In the genomic region with DNA sequence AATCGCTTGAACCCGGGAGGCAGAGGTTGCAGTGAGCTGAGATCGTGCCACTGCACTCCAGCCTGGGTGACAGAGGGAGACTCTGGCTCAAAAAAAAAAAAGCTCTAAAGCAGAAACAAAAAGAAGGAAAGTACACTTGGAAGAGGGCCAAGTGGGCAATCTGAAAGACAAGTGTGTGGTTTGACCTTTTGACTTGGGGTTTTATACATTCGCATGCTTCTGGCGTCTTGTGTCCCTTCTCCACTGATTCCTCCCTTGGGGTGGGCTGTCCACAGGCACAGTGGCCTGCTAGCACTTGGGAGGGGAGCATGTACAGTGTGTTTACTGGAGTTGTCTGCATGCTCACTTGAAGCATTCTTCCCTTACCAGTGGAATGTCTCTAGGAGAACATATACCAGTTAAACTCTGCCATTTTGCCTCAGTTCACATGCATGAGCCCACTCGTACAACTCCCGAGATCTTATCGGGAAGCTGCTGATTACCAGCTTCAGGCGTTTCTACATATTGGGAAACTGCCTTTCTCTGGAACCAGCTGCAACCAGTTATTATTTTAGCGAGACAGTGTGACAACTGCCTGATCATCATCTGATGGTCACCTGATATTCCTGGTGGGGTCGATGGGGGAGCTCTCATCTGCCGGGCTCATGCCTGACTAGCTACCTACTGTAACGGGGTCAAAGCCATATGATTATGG, we compare ENCODE assay signal across 1 cellular context.
TF ChIP-seq lines count a peak whose summit lies in the region.

No MANE protein-coding gene starts in this region.

TF ChIP-seq in K562, 482 proteins besides CTCF, POLR2A, EP300 and RAD21 (continues in another document):
- TF ChIP-seq, protein P1, sequence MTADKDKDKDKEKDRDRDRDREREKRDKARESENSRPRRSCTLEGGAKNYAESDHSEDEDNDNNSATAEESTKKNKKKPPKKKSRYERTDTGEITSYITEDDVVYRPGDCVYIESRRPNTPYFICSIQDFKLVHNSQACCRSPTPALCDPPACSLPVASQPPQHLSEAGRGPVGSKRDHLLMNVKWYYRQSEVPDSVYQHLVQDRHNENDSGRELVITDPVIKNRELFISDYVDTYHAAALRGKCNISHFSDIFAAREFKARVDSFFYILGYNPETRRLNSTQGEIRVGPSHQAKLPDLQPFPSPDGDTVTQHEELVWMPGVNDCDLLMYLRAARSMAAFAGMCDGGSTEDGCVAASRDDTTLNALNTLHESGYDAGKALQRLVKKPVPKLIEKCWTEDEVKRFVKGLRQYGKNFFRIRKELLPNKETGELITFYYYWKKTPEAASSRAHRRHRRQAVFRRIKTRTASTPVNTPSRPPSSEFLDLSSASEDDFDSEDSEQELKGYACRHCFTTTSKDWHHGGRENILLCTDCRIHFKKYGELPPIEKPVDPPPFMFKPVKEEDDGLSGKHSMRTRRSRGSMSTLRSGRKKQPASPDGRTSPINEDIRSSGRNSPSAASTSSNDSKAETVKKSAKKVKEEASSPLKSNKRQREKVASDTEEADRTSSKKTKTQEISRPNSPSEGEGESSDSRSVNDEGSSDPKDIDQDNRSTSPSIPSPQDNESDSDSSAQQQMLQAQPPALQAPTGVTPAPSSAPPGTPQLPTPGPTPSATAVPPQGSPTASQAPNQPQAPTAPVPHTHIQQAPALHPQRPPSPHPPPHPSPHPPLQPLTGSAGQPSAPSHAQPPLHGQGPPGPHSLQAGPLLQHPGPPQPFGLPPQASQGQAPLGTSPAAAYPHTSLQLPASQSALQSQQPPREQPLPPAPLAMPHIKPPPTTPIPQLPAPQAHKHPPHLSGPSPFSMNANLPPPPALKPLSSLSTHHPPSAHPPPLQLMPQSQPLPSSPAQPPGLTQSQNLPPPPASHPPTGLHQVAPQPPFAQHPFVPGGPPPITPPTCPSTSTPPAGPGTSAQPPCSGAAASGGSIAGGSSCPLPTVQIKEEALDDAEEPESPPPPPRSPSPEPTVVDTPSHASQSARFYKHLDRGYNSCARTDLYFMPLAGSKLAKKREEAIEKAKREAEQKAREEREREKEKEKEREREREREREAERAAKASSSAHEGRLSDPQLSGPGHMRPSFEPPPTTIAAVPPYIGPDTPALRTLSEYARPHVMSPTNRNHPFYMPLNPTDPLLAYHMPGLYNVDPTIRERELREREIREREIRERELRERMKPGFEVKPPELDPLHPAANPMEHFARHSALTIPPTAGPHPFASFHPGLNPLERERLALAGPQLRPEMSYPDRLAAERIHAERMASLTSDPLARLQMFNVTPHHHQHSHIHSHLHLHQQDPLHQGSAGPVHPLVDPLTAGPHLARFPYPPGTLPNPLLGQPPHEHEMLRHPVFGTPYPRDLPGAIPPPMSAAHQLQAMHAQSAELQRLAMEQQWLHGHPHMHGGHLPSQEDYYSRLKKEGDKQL (CRISPR knock-in tag; IDR thresholded peaks at IDR 0.05; ENCODE audit: borderline replicate concordance) = no peak
- TF ChIP-seq, protein P2, sequence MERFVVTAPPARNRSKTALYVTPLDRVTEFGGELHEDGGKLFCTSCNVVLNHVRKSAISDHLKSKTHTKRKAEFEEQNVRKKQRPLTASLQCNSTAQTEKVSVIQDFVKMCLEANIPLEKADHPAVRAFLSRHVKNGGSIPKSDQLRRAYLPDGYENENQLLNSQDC (CRISPR knock-in tag; IDR thresholded peaks at IDR 0.05) = no peak
- TF ChIP-seq NBN (IDR thresholded peaks at IDR 0.05; ENCODE audit: low read depth) = no peak
- TF ChIP-seq MTA2 (IDR thresholded peaks at IDR 0.05; ENCODE audit: low read depth) = no peak
- TF ChIP-seq SNIP1 (IDR thresholded peaks at IDR 0.05; ENCODE audit: low read depth) = no peak
- TF ChIP-seq, protein P3, sequence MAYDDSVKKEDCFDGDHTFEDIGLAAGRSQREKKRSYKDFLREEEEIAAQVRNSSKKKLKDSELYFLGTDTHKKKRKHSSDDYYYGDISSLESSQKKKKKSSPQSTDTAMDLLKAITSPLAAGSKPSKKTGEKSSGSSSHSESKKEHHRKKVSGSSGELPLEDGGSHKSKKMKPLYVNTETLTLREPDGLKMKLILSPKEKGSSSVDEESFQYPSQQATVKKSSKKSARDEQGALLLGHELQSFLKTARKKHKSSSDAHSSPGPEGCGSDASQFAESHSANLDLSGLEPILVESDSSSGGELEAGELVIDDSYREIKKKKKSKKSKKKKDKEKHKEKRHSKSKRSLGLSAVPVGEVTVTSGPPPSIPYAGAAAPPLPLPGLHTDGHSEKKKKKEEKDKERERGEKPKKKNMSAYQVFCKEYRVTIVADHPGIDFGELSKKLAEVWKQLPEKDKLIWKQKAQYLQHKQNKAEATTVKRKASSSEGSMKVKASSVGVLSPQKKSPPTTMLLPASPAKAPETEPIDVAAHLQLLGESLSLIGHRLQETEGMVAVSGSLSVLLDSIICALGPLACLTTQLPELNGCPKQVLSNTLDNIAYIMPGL (CRISPR knock-in tag; IDR thresholded peaks at IDR 0.05) = no peak
- TF ChIP-seq, protein P4, sequence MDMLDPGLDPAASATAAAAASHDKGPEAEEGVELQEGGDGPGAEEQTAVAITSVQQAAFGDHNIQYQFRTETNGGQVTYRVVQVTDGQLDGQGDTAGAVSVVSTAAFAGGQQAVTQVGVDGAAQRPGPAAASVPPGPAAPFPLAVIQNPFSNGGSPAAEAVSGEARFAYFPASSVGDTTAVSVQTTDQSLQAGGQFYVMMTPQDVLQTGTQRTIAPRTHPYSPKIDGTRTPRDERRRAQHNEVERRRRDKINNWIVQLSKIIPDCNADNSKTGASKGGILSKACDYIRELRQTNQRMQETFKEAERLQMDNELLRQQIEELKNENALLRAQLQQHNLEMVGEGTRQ (CRISPR knock-in tag; IDR thresholded peaks at IDR 0.05) = no peak
- TF ChIP-seq, protein P5, sequence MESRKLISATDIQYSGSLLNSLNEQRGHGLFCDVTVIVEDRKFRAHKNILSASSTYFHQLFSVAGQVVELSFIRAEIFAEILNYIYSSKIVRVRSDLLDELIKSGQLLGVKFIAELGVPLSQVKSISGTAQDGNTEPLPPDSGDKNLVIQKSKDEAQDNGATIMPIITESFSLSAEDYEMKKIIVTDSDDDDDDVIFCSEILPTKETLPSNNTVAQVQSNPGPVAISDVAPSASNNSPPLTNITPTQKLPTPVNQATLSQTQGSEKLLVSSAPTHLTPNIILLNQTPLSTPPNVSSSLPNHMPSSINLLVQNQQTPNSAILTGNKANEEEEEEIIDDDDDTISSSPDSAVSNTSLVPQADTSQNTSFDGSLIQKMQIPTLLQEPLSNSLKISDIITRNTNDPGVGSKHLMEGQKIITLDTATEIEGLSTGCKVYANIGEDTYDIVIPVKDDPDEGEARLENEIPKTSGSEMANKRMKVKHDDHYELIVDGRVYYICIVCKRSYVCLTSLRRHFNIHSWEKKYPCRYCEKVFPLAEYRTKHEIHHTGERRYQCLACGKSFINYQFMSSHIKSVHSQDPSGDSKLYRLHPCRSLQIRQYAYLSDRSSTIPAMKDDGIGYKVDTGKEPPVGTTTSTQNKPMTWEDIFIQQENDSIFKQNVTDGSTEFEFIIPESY (CRISPR knock-in tag; IDR thresholded peaks at IDR 0.05) = no peak
- TF ChIP-seq RBM15 (IDR thresholded peaks at IDR 0.05; ENCODE audit: insufficient read depth, low read length) = no peak
- TF ChIP-seq, protein P6, sequence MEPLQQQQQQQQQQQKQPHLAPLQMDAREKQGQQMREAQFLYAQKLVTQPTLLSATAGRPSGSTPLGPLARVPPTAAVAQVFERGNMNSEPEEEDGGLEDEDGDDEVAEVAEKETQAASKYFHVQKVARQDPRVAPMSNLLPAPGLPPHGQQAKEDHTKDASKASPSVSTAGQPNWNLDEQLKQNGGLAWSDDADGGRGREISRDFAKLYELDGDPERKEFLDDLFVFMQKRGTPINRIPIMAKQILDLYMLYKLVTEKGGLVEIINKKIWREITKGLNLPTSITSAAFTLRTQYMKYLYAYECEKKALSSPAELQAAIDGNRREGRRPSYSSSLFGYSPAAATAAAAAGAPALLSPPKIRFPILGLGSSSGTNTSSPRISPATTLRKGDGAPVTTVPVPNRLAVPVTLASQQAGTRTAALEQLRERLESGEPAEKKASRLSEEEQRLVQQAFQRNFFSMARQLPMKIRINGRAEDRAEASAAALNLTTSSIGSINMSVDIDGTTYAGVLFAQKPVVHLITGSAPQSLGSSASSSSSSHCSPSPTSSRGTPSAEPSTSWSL (CRISPR knock-in tag; IDR thresholded peaks at IDR 0.05; ENCODE audit: borderline replicate concordance) = no peak
- TF ChIP-seq, protein P7, sequence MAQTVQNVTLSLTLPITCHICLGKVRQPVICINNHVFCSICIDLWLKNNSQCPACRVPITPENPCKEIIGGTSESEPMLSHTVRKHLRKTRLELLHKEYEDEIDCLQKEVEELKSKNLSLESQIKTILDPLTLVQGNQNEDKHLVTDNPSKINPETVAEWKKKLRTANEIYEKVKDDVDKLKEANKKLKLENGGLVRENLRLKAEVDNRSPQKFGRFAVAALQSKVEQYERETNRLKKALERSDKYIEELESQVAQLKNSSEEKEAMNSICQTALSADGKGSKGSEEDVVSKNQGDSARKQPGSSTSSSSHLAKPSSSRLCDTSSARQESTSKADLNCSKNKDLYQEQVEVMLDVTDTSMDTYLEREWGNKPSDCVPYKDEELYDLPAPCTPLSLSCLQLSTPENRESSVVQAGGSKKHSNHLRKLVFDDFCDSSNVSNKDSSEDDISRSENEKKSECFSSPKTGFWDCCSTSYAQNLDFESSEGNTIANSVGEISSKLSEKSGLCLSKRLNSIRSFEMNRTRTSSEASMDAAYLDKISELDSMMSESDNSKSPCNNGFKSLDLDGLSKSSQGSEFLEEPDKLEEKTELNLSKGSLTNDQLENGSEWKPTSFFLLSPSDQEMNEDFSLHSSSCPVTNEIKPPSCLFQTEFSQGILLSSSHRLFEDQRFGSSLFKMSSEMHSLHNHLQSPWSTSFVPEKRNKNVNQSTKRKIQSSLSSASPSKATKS (CRISPR knock-in tag; IDR thresholded peaks at IDR 0.05) = no peak
- no peak for TF ChIP-seq NR2C2 (CRISPR knock-in tag; IDR thresholded peaks at IDR 0.05)
- TF ChIP-seq NR2C2 (tag; IDR thresholded peaks at IDR 0.05) = 0 out of 2 replicates have a peak, but pooled peaks have one; percentile 31
- TF ChIP-seq DDX20 (tag; IDR thresholded peaks at IDR 0.05; ENCODE audit: low read depth) = no peak
- no peak for TF ChIP-seq KDM2B (CRISPR knock-in tag; IDR thresholded peaks at IDR 0.05)
- TF ChIP-seq, protein P8, sequence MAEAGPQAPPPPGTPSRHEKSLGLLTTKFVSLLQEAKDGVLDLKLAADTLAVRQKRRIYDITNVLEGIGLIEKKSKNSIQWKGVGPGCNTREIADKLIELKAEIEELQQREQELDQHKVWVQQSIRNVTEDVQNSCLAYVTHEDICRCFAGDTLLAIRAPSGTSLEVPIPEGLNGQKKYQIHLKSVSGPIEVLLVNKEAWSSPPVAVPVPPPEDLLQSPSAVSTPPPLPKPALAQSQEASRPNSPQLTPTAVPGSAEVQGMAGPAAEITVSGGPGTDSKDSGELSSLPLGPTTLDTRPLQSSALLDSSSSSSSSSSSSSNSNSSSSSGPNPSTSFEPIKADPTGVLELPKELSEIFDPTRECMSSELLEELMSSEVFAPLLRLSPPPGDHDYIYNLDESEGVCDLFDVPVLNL (CRISPR knock-in tag; IDR thresholded peaks at IDR 0.05; ENCODE audit: low read depth) = no peak
- no peak for TF ChIP-seq CHD1 (IDR thresholded peaks at IDR 0.05; ENCODE audit: low read length)
- TF ChIP-seq BRF1 (IDR thresholded peaks at IDR 0.05; ENCODE audit: borderline replicate concordance, extremely low read depth, insufficient read length) = no peak
- TF ChIP-seq RCOR1 (IDR thresholded peaks at IDR 0.05; ENCODE audit: borderline replicate concordance in 1 of 2, low read depth in 2 of 2, low read length in 2 of 2) = peak in 1 of 2 experiments; percentile 35; a peak in 1 of 4 replicates
- TF ChIP-seq, protein P9, sequence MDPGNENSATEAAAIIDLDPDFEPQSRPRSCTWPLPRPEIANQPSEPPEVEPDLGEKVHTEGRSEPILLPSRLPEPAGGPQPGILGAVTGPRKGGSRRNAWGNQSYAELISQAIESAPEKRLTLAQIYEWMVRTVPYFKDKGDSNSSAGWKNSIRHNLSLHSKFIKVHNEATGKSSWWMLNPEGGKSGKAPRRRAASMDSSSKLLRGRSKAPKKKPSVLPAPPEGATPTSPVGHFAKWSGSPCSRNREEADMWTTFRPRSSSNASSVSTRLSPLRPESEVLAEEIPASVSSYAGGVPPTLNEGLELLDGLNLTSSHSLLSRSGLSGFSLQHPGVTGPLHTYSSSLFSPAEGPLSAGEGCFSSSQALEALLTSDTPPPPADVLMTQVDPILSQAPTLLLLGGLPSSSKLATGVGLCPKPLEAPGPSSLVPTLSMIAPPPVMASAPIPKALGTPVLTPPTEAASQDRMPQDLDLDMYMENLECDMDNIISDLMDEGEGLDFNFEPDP (CRISPR knock-in tag; IDR thresholded peaks at IDR 0.05) = no peak
- TF ChIP-seq, protein P10, sequence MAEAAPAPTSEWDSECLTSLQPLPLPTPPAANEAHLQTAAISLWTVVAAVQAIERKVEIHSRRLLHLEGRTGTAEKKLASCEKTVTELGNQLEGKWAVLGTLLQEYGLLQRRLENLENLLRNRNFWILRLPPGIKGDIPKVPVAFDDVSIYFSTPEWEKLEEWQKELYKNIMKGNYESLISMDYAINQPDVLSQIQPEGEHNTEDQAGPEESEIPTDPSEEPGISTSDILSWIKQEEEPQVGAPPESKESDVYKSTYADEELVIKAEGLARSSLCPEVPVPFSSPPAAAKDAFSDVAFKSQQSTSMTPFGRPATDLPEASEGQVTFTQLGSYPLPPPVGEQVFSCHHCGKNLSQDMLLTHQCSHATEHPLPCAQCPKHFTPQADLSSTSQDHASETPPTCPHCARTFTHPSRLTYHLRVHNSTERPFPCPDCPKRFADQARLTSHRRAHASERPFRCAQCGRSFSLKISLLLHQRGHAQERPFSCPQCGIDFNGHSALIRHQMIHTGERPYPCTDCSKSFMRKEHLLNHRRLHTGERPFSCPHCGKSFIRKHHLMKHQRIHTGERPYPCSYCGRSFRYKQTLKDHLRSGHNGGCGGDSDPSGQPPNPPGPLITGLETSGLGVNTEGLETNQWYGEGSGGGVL (CRISPR knock-in tag; IDR thresholded peaks at IDR 0.05) = no peak
- no peak for TF ChIP-seq CBX8 (IDR thresholded peaks at IDR 0.05; ENCODE audit: borderline replicate concordance, extremely low read depth, low read depth, low read length, poor library complexity, severe bottlenecking)
- no peak for TF ChIP-seq POLR2H (tag; IDR thresholded peaks at IDR 0.05; ENCODE audit: low read depth)
- no peak for TF ChIP-seq SIN3B (IDR thresholded peaks at IDR 0.05; ENCODE audit: low read depth)
- TF ChIP-seq KAT8 (IDR thresholded peaks at IDR 0.05; ENCODE audit: low read depth) = no peak
- TF ChIP-seq, protein P11, sequence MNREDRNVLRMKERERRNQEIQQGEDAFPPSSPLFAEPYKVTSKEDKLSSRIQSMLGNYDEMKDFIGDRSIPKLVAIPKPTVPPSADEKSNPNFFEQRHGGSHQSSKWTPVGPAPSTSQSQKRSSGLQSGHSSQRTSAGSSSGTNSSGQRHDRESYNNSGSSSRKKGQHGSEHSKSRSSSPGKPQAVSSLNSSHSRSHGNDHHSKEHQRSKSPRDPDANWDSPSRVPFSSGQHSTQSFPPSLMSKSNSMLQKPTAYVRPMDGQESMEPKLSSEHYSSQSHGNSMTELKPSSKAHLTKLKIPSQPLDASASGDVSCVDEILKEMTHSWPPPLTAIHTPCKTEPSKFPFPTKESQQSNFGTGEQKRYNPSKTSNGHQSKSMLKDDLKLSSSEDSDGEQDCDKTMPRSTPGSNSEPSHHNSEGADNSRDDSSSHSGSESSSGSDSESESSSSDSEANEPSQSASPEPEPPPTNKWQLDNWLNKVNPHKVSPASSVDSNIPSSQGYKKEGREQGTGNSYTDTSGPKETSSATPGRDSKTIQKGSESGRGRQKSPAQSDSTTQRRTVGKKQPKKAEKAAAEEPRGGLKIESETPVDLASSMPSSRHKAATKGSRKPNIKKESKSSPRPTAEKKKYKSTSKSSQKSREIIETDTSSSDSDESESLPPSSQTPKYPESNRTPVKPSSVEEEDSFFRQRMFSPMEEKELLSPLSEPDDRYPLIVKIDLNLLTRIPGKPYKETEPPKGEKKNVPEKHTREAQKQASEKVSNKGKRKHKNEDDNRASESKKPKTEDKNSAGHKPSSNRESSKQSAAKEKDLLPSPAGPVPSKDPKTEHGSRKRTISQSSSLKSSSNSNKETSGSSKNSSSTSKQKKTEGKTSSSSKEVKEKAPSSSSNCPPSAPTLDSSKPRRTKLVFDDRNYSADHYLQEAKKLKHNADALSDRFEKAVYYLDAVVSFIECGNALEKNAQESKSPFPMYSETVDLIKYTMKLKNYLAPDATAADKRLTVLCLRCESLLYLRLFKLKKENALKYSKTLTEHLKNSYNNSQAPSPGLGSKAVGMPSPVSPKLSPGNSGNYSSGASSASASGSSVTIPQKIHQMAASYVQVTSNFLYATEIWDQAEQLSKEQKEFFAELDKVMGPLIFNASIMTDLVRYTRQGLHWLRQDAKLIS (CRISPR knock-in tag; IDR thresholded peaks at IDR 0.05) = no peak
